In the genomic region with DNA sequence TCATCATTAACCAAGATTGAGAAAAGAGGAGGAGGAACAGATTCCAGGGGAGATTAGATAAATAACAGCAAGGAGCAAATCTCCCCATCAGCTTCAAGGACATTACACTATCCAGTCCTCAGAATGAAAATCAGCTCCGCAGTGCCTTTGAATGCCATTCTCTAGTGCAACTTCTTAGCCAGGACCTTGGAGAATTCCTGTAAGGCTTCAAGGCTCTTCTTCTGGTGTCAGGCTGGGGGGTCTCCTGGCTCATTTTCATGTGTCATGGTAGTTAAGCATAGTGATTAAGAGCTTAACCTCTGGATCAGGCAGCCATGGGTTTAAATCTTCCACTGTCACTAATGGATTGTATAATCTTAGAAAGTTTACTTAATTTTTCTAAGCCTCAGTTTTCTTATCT, we compare ENCODE assay signal across 26 cellular contexts.
"Had no signal": no experiment of that assay in that cellular context is flagged by ENCODE, and none has a peak within 500 bp of the region (broad histone marks: within the 10 kb centered on the region; RNA-seq: fewer than 3 reads in every experiment).

No MANE protein-coding gene starts in this region.

- H3K36me3 ChIP-seq: ascending aorta, breast epithelium, cardiac muscle cell, colonic mucosa had no signal

- H3K4me3 ChIP-seq: ascending aorta, breast epithelium, cardiac muscle cell, colonic mucosa had no signal

- ATAC-seq: activated CD8-positive, alpha-beta T cell treated with anti-CD3 and anti-CD28 coated beads for 36 hours; activated naive CD4-positive, alpha-beta T cell treated with anti-CD3 and anti-CD28 coated beads, Interleukin-2, amount 50 U/mL, for 72 hours; effector memory CD8-positive, alpha-beta T cell; WTC11 had no signal

- DNase-seq: activated CD4-positive, alpha-beta T cell treated with anti-CD3 and anti-CD28 coated beads for 1 hour; activated CD4-positive, alpha-beta T cell treated with anti-CD3 and anti-CD28 coated beads for 4 hours; activated CD4-positive, alpha-beta T cell treated with anti-CD3 and anti-CD28 coated beads, Interleukin-2, amount 10 ng/mL, durations not matched to agents 7 days and 5 days; activated CD4-positive, alpha-beta T cell treated with anti-CD3 and anti-CD28 coated beads, Interleukin-2, amount 50 U/mL, for 4 hours; activated CD8-positive, alpha-beta memory T cell treated with anti-CD3 and anti-CD28 coated beads for 24 hours; activated CD8-positive, alpha-beta memory T cell treated with anti-CD3 and anti-CD28 coated beads, Interleukin-2, amount 50 U/mL, for 4 hours; activated CD8-positive, alpha-beta T cell treated with anti-CD3 and anti-CD28 coated beads for 36 hours; activated effector memory CD4-positive, alpha-beta T cell treated with anti-CD3 and anti-CD28 coated beads, Interleukin-2, amount 50 U/mL, for 16 hours; activated naive CD4-positive, alpha-beta T cell; activated naive CD4-positive, alpha-beta T cell treated with anti-CD3 and anti-CD28 coated beads, Interleukin-2, amount 10 ng/mL, durations not matched to agents 7 days and 5 days; activated naive CD8-positive, alpha-beta T cell treated with anti-CD3 and anti-CD28 coated beads, Interleukin-2, amount 10 ng/mL, durations not matched to agents 7 days and 5 days; activated T-cell treated with anti-CD3 and anti-CD28 coated beads, Interleukin-2, amount 50 U/mL, for 1 hour; activated T-cell treated with anti-CD3 and anti-CD28 coated beads, Interleukin-2, amount 50 U/mL, for 48 hours; central memory CD4-positive, alpha-beta T cell; cerebellar nuclear complex; colonic mucosa; effector memory CD8-positive, alpha-beta T cell; foreskin fibroblast; head of caudate nucleus; T-helper 2 cell had no signal

- H3K27ac ChIP-seq: ascending aorta, breast epithelium, cardiac muscle cell, colonic mucosa, epithelial cell of prostate had no signal

- H3K27me3 ChIP-seq: ascending aorta, cardiac muscle cell, colonic mucosa had no signal

- H3K4me1 ChIP-seq: ascending aorta, breast epithelium, colonic mucosa had no signal

- H3K9me3 ChIP-seq: ascending aorta, breast epithelium, colonic mucosa had no signal
